ENCODE assay signal across 1 cellular context in genomic region chr14:102029956-102030355, GRCh38.
A peak's percentile ranks its signal among the peaks of the same experiment; 100 is the strongest.
TF ChIP-seq lines count a peak whose summit lies in the region.

No MANE protein-coding gene starts in this region.

TF ChIP-seq in IMR-90, 13 proteins besides CTCF, POLR2A, EP300 and RAD21:
- no peak for TF ChIP-seq BHLHE40 (IDR thresholded peaks at IDR 0.05; ENCODE audit: low read depth, low read length)
- TF ChIP-seq NFE2L2 (IDR thresholded peaks at IDR 0.05; ENCODE audit: low read depth, low read length), result no peak
- TF ChIP-seq MAZ (IDR thresholded peaks at IDR 0.05; ENCODE audit: borderline replicate concordance, low read depth, low read length), result peak; percentile 41; the same call in 1 of the 2 replicates
- TF ChIP-seq, protein P1, sequence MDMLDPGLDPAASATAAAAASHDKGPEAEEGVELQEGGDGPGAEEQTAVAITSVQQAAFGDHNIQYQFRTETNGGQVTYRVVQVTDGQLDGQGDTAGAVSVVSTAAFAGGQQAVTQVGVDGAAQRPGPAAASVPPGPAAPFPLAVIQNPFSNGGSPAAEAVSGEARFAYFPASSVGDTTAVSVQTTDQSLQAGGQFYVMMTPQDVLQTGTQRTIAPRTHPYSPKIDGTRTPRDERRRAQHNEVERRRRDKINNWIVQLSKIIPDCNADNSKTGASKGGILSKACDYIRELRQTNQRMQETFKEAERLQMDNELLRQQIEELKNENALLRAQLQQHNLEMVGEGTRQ (IDR thresholded peaks at IDR 0.05; ENCODE audit: low read depth, low read length), result no peak
- TF ChIP-seq ELK1 (IDR thresholded peaks at IDR 0.05; ENCODE audit: borderline replicate concordance, low read depth, low read length), result no peak
